Comparison of ENCODE assay signal across 9 cellular contexts in genomic region chr12:108335349-108336119, GRCh38.
DNase-seq lines count a peak whose midpoint lies in the region; ATAC-seq lines count a peak whose summit lies in the region.
"Had no signal": no experiment of that assay in that cellular context is flagged by ENCODE, and none has a peak within 500 bp of the region (broad histone marks: within the 10 kb centered on the region; RNA-seq: fewer than 3 reads in every experiment).

No MANE protein-coding gene starts in this region.

- H3K9me3 Mint-ChIP-seq in stimulated activated naive CD8-positive, alpha-beta T cell treated with anti-CD3 and anti-CD28 coated beads, Interleukin-15, Interleukin-2, amounts not matched to agents 100 ng/mL and 50 ng/mL, for 24 hours = no peaks in the 10 kb centered on the region

- no peak for DNase-seq in stimulated activated naive CD8-positive, alpha-beta T cell treated with anti-CD3 and anti-CD28 coated beads, Interleukin-15, Interleukin-2, amounts not matched to agents 100 U/mL and 50 U/mL, for 24 hours
- DNase-seq in SIG-M5 (lab: John Stamatoyannopoulos, UW) (peak; percentile 20), T1000 (lab: John Stamatoyannopoulos, UW) (no peak), NCI-H748 (lab: John Stamatoyannopoulos, UW; ENCODE audit: unreplicated experiment) (no peak), UCSD-AML1 (lab: John Stamatoyannopoulos, UW; ENCODE audit: unreplicated experiment) (no peak)
- DNase-seq: GDM1 had no signal

- ATAC-seq in stimulated activated naive CD8-positive, alpha-beta T cell treated with anti-CD3 and anti-CD28 coated beads, Interleukin-15, Interleukin-2, amounts not matched to agents 100 U/mL and 50 U/mL, for 24 hours = no peak
- ATAC-seq in HG02938 (IDR thresholded peaks at IDR 0.05; ENCODE audit: unreplicated experiment) (peak; percentile 63), HG03439 (IDR thresholded peaks at IDR 0.05; ENCODE audit: unreplicated experiment) (no peak)

- peaks cover 15% of the 10 kb centered on the region for H3K27me3 Mint-ChIP-seq in stimulated activated naive CD8-positive, alpha-beta T cell treated with anti-CD3 and anti-CD28 coated beads, Interleukin-15, Interleukin-2, amounts not matched to agents 100 ng/mL and 50 ng/mL, for 24 hours

- no peak overlapping the region for H3K4me3 Mint-ChIP-seq in stimulated activated naive CD8-positive, alpha-beta T cell treated with anti-CD3 and anti-CD28 coated beads, Interleukin-15, Interleukin-2, amounts not matched to agents 100 ng/mL and 50 ng/mL, for 24 hours

- peak overlapping the region; percentile 14 for H3K27ac Mint-ChIP-seq in stimulated activated naive CD8-positive, alpha-beta T cell treated with anti-CD3 and anti-CD28 coated beads, Interleukin-15, Interleukin-2, amounts not matched to agents 100 ng/mL and 50 ng/mL, for 24 hours

- H3K36me3 Mint-ChIP-seq in stimulated activated naive CD8-positive, alpha-beta T cell treated with anti-CD3 and anti-CD28 coated beads, Interleukin-15, Interleukin-2, amounts not matched to agents 100 ng/mL and 50 ng/mL, for 24 hours (ENCODE audit: low read depth) = no peaks in the 10 kb centered on the region

- H3K4me1 Mint-ChIP-seq in stimulated activated naive CD8-positive, alpha-beta T cell treated with anti-CD3 and anti-CD28 coated beads, Interleukin-15, Interleukin-2, amounts not matched to agents 100 ng/mL and 50 ng/mL, for 24 hours (ENCODE audit: low read depth) = peaks cover 23% of the 10 kb centered on the region
